In the genomic region with DNA sequence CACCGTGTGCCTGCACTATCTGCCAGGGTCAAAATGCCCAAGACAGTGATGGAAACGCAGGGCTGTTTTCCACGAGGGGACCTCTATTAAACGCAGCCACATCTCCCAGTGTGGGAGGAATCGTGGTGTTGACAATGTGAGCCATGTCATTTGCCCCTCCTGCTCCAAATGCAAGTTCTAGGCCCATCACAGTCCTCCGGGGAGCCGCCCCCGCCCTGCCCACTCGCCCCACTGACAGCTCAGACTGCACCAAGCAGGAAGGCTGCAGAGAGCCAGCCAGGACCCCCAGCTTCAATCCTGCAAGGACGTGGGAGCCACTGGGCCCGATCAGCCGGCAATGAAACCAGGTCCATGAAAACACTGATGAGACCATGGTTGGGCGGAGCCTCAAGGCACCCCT, we compare ENCODE assay signal across 31 cellular contexts.
"Had no signal": no experiment of that assay in that cellular context is flagged by ENCODE, and none has a peak within 500 bp of the region (broad histone marks: within the 10 kb centered on the region; RNA-seq: fewer than 3 reads in every experiment).

No MANE protein-coding gene starts in this region.

- DNase-seq: activated CD4-positive, alpha-beta T cell treated with anti-CD3 and anti-CD28 coated beads for 36 hours; activated CD4-positive, alpha-beta T cell treated with anti-CD3 and anti-CD28 coated beads, Interleukin-2, amount 10 ng/mL, durations not matched to agents 7 days and 5 days; activated CD4-positive, alpha-beta T cell treated with anti-CD3 and anti-CD28 coated beads, Interleukin-2, amount 50 U/mL, for 48 hours; activated CD8-positive, alpha-beta T cell treated with anti-CD3 and anti-CD28 coated beads, Interleukin-2, amount 10 ng/mL, durations not matched to agents 7 days and 5 days; activated gamma-delta T cell; activated naive CD4-positive, alpha-beta T cell treated with Interleukin-2 at 50 U/mL for 16 hours; activated naive CD8-positive, alpha-beta T cell treated with anti-CD3 and anti-CD28 coated beads, Interleukin-2, amount 10 ng/mL, durations not matched to agents 7 days and 5 days; activated T-cell treated with anti-CD3 and anti-CD28 coated beads, Interleukin-2, amount 50 U/mL, for 24 hours; Karpas-422; KBM-7; NCI-H1105; NCI-H1436; NCI-H1694; NCI-H1930; NCI-H2081 treated with DMSO at 0.1 percent for 48 hours; NCI-H345; NCI-H524 treated with DMSO at 0.1 percent for 48 hours; NCI-H748 treated with DMSO at 0.1 percent for 48 hours; NK-92 treated with Interleukin-12 subunit alpha and Interleukin-12 subunit beta, amount 100 ng/mL, for 24 hours; PC-3; Peyer's patch; Right ventricle myocardium superior; SW 1271; T-helper 1 cell; T1000; WERI-Rb-1 had no signal

- H3K27ac ChIP-seq: ascending aorta, breast epithelium, Peyer's patch, WERI-Rb-1 had no signal

- H3K9me3 Mint-ChIP-seq: activated CD4-positive, alpha-beta T cell treated with anti-CD3 and anti-CD28 coated beads, Interleukin-2, amount 10 ng/mL, durations not matched to agents 7 days and 5 days; activated naive CD4-positive, alpha-beta T cell treated with anti-CD3 and anti-CD28 coated beads, Interleukin-2, amount 50 U/mL, for 24 hours; activated naive CD8-positive, alpha-beta T cell treated with anti-CD3 and anti-CD28 coated beads, Interleukin-2, amount 10 ng/mL, durations not matched to agents 7 days and 5 days; activated T-cell treated with anti-CD3 and anti-CD28 coated beads, Interleukin-2, amount 50 U/mL, for 24 hours; activated T-helper 2 cell treated with anti-CD3 and anti-CD28 coated beads, Interferon-gamma antibody, Interleukin-2, Interleukin-4, amounts not matched to agents 10 μg/mL and 5 μg/mL and 100 μg/mL, durations not matched to agents 14 hours and 24 hours and 36 hours had no signal

- H3K36me3 Mint-ChIP-seq: activated naive CD4-positive, alpha-beta T cell treated with anti-CD3 and anti-CD28 coated beads, Interleukin-2, amount 50 U/mL, for 24 hours; activated naive CD8-positive, alpha-beta T cell treated with anti-CD3 and anti-CD28 coated beads, Interleukin-2, amount 10 ng/mL, durations not matched to agents 7 days and 5 days had no signal

- H3K27me3 Mint-ChIP-seq: activated CD4-positive, alpha-beta T cell treated with anti-CD3 and anti-CD28 coated beads for 36 hours; activated CD4-positive, alpha-beta T cell treated with anti-CD3 and anti-CD28 coated beads, Interleukin-2, amount 10 ng/mL, durations not matched to agents 7 days and 5 days; activated naive CD4-positive, alpha-beta T cell treated with anti-CD3 and anti-CD28 coated beads, Interleukin-2, amount 50 U/mL, for 24 hours; activated naive CD8-positive, alpha-beta T cell treated with anti-CD3 and anti-CD28 coated beads, Interleukin-2, amount 10 ng/mL, durations not matched to agents 7 days and 5 days; activated T-cell treated with anti-CD3 and anti-CD28 coated beads, Interleukin-2, amount 50 U/mL, for 24 hours had no signal

- H3K4me3 ChIP-seq: ascending aorta, breast epithelium, Peyer's patch had no signal

- H3K4me3 Mint-ChIP-seq: activated CD4-positive, alpha-beta T cell treated with anti-CD3 and anti-CD28 coated beads for 36 hours; activated CD4-positive, alpha-beta T cell treated with anti-CD3 and anti-CD28 coated beads, Interleukin-2, amount 10 ng/mL, durations not matched to agents 7 days and 5 days; activated CD8-positive, alpha-beta T cell treated with anti-CD3 and anti-CD28 coated beads, Interleukin-2, amount 10 ng/mL, durations not matched to agents 7 days and 5 days; activated naive CD4-positive, alpha-beta T cell treated with anti-CD3 and anti-CD28 coated beads, Interleukin-2, amount 50 U/mL, for 24 hours; activated naive CD8-positive, alpha-beta T cell treated with anti-CD3 and anti-CD28 coated beads, Interleukin-2, amount 10 ng/mL, durations not matched to agents 7 days and 5 days; activated T-cell treated with anti-CD3 and anti-CD28 coated beads, Interleukin-2, amount 50 U/mL, for 24 hours had no signal

- H3K27ac Mint-ChIP-seq: activated CD4-positive, alpha-beta T cell treated with anti-CD3 and anti-CD28 coated beads for 36 hours; activated CD4-positive, alpha-beta T cell treated with anti-CD3 and anti-CD28 coated beads, Interleukin-2, amount 10 ng/mL, durations not matched to agents 7 days and 5 days; activated CD8-positive, alpha-beta T cell treated with anti-CD3 and anti-CD28 coated beads, Interleukin-2, amount 10 ng/mL, durations not matched to agents 7 days and 5 days; activated naive CD4-positive, alpha-beta T cell treated with anti-CD3 and anti-CD28 coated beads, Interleukin-2, amount 50 U/mL, for 24 hours; activated naive CD8-positive, alpha-beta T cell treated with anti-CD3 and anti-CD28 coated beads, Interleukin-2, amount 10 ng/mL, durations not matched to agents 7 days and 5 days; activated T-cell treated with anti-CD3 and anti-CD28 coated beads, Interleukin-2, amount 50 U/mL, for 24 hours; activated T-helper 2 cell treated with anti-CD3 and anti-CD28 coated beads, Interferon-gamma antibody, Interleukin-2, Interleukin-4, amounts not matched to agents 10 μg/mL and 5 μg/mL and 100 μg/mL, durations not matched to agents 14 hours and 24 hours and 36 hours had no signal

- ATAC-seq: activated CD4-positive, alpha-beta T cell treated with anti-CD3 and anti-CD28 coated beads for 36 hours; activated CD4-positive, CD25-positive, alpha-beta regulatory T cell treated with anti-CD3 and anti-CD28 coated beads, Interleukin-2, amount 50 U/mL, for 24 hours; activated CD8-positive, alpha-beta T cell treated with anti-CD3 and anti-CD28 coated beads, Interleukin-2, amount 10 ng/mL, durations not matched to agents 7 days and 5 days; PC-3 had no signal

- H3K4me1 ChIP-seq: ascending aorta, breast epithelium had no signal

- H3K27me3 ChIP-seq: ascending aorta, breast epithelium, Peyer's patch had no signal

- H3K4me1 Mint-ChIP-seq: activated CD4-positive, alpha-beta T cell treated with anti-CD3 and anti-CD28 coated beads for 36 hours; activated CD4-positive, alpha-beta T cell treated with anti-CD3 and anti-CD28 coated beads, Interleukin-2, amount 10 ng/mL, durations not matched to agents 7 days and 5 days; activated naive CD4-positive, alpha-beta T cell treated with anti-CD3 and anti-CD28 coated beads, Interleukin-2, amount 50 U/mL, for 24 hours; activated naive CD8-positive, alpha-beta T cell treated with anti-CD3 and anti-CD28 coated beads, Interleukin-2, amount 10 ng/mL, durations not matched to agents 7 days and 5 days had no signal
